8 cellular contexts compared by ENCODE assay signal in the genomic region with DNA sequence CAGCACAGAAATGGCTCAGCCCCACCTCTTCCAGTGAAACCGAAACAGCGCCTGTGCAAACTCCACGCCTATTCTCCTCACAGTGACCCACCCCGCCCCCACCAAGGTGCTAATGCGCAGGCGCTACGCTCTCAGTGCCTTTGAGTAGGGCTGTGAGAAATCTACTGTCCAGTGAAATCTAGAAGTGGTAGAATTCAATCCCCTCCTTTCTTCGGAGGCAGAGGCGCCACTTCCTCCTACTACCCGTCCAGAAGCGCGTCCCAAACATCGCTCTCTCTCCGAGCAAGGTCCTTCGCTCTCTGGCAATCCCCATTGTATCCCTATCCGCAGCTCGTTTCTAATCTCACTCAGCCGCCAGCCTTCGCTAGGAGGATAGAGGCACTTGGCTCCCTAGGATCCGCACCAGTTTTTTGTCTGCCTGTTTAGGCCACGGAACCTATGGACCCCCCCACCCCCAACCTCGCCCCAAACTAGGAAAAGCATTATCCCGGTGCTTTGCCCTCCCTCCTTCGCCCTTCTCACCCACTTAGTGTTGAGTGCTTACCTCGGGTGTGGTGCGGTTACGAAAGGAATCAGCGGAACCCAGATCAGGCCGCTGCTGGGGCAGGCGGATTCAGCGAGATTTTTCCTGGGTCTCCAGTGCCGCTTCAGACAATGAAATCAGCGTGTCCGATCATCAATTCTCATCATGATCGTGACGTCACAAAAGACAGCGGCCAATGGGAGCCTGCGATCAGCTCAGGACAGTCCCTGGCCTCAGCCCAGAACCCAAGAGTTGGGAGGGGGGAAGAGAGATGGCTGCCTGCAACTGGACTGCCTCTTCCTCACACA. TPM values are rescaled to one million over a fixed set of nuclear protein-coding genes. Genes with fewer than 3 reads are reported as not detected.
DNase-seq lines count a peak whose midpoint lies in the region; ATAC-seq and TF ChIP-seq lines count a peak whose summit lies in the region.

A gene with protein sequence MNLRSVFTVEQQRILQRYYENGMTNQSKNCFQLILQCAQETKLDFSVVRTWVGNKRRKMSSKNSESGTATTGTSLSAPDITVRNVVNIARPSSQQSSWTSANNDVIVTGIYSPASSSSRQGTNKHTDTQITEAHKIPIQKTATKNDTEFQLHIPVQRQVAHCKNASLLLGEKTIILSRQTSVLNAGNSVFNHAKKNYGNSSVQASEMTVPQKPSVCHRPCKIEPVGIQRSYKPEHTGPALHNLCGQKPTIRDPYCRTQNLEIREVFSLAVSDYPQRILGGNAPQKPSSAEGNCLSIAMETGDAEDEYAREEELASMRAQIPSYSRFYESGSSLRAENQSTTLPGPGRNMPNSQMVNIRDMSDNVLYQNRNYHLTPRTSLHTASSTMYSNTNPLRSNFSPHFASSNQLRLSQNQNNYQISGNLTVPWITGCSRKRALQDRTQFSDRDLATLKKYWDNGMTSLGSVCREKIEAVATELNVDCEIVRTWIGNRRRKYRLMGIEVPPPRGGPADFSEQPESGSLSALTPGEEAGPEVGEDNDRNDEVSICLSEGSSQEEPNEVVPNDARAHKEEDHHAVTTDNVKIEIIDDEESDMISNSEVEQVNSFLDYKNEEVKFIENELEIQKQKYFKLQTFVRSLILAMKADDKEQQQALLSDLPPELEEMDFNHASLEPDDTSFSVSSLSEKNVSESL (minus strand): TSS at position 656 of the 831 bp plus-strand sequence. CDS start 27,056 bp downstream, outside the sequence.

- no peaks in the 10 kb centered on the region for H3K36me3 ChIP-seq in CD4-positive, CD25-positive, alpha-beta regulatory T cell (ENCODE audit: control insufficient read depth, insufficient read depth, low read length)
- H3K36me3 ChIP-seq in gastroesophageal sphincter (no peaks in the 10 kb centered on the region), stomach smooth muscle (ENCODE audit: control insufficient read depth in 2 of 2, insufficient read depth in 2 of 2, low read length in 2 of 2) (no peaks in the 10 kb centered on the region)

- DNase-seq in CD4-positive, CD25-positive, alpha-beta regulatory T cell, result peak; percentile 10 to 75 (median 28)
- peak; percentile 37 for DNase-seq in GM20000 (ENCODE audit: low spot score)
- peak; percentile 76 for DNase-seq in HT1080 (ENCODE audit: low read depth)
- peak; percentile 30 for DNase-seq in RWPE1 (ENCODE audit: low spot score)
- peak; percentile 63 for DNase-seq in activated naive CD4-positive, alpha-beta T cell treated with Interleukin-2 at 50 U/mL for 16 hours
- peak; percentile 64 for DNase-seq in neural crest cell (ENCODE audit: low read depth, low spot score)

- H3K4me3 ChIP-seq in CD4-positive, CD25-positive, alpha-beta regulatory T cell (ENCODE audit: low read depth, low read length), result peak within 1 kb of the TSS; percentile 65
- H3K4me3 ChIP-seq in gastroesophageal sphincter, result peak within 1 kb of the TSS; percentile 50 to 60
- peak within 1 kb of the TSS; percentile 77 to 84 for H3K4me3 ChIP-seq in stomach smooth muscle (ENCODE audit: low read length in 2 of 2)

- POLR2A ChIA-PET in RWPE1 (lab: Yijun Ruan, JAX; ENCODE audit: low non-redundant PET), result no interaction called here

- H3K4me3 Mint-ChIP-seq in CD4-positive, CD25-positive, alpha-beta regulatory T cell, result peak within 1 kb of the TSS; percentile 70 to 86 (median 84)
- H3K4me3 Mint-ChIP-seq in neural crest cell, result peak within 1 kb of the TSS; percentile 98

- peak within 1 kb of the TSS in 2 of 3 donors; percentile 42 to 79 for H3K27ac Mint-ChIP-seq in CD4-positive, CD25-positive, alpha-beta regulatory T cell
- H3K27ac Mint-ChIP-seq in neural crest cell (ENCODE audit: unreplicated experiment), result peak within 1 kb of the TSS; percentile 99

- no peak within 1 kb of the TSS for H3K27ac ChIP-seq in CD4-positive, CD25-positive, alpha-beta regulatory T cell (ENCODE audit: insufficient read depth, low read length, poor library complexity, severe bottlenecking)
- H3K27ac ChIP-seq in RWPE1 (peak within 1 kb of the TSS; percentile 80), gastroesophageal sphincter (peak within 1 kb of the TSS; percentile 70 to 90 (median 88)), stomach smooth muscle (ENCODE audit: low read length) (peak within 1 kb of the TSS; percentile 87)

- no peaks in the 10 kb centered on the region for H3K9me3 ChIP-seq in CD4-positive, CD25-positive, alpha-beta regulatory T cell (ENCODE audit: control insufficient read depth in 2 of 2, low read length in 2 of 2)
- H3K9me3 ChIP-seq in gastroesophageal sphincter, result no peaks in the 10 kb centered on the region
- no peaks in the 10 kb centered on the region for H3K9me3 ChIP-seq in stomach smooth muscle (ENCODE audit: control insufficient read depth in 2 of 2, low read length in 2 of 2)

- no peak for TF ChIP-seq EP300 in gastroesophageal sphincter (IDR thresholded peaks at IDR 0.05)

- TF ChIP-seq CTCF in GM20000 (IDR thresholded peaks at IDR 0.05; ENCODE audit: extremely low read depth, missing control alignments) (no peak), RWPE1 (conservative IDR thresholded peaks at IDR 0.05; ENCODE audit: low read depth) (no peak), gastroesophageal sphincter (IDR thresholded peaks at IDR 0.05) (no peak), neural crest cell (conservative IDR thresholded peaks at IDR 0.05) (no peak)

- H3K9ac ChIP-seq in stomach smooth muscle (ENCODE audit: low read length in 2 of 2), result peak within 1 kb of the TSS; percentile 86 to 93

- peaks cover 0 to 2% (median 0%) of the 10 kb centered on the region in 7 donors for H3K9me3 Mint-ChIP-seq in CD4-positive, CD25-positive, alpha-beta regulatory T cell
- H3K9me3 Mint-ChIP-seq in neural crest cell, result peaks cover 12% of the 10 kb centered on the region

- TF ChIP-seq POLR2A in gastroesophageal sphincter (IDR thresholded peaks at IDR 0.05), result no peak

- ATAC-seq in CD4-positive, CD25-positive, alpha-beta regulatory T cell (ENCODE audit: low read depth in 2 of 2), result peak; percentile 82 to 85
- peak; percentile 96 for ATAC-seq in gastroesophageal sphincter

- H3K4me1 ChIP-seq in CD4-positive, CD25-positive, alpha-beta regulatory T cell (ENCODE audit: control insufficient read depth, insufficient read depth, low read length, poor library complexity, severe bottlenecking), result no peaks in the 10 kb centered on the region
- H3K4me1 ChIP-seq in gastroesophageal sphincter (peaks cover 0 to 15% (median 0%) of the 10 kb centered on the region in 3 donors), stomach smooth muscle (ENCODE audit: control insufficient read depth, insufficient read depth, low read length) (no peaks in the 10 kb centered on the region)

- no peaks in the 10 kb centered on the region for H3K27me3 Mint-ChIP-seq in CD4-positive, CD25-positive, alpha-beta regulatory T cell
- peaks cover 2% of the 10 kb centered on the region for H3K27me3 Mint-ChIP-seq in neural crest cell (ENCODE audit: low read depth)

- no peaks in the 10 kb centered on the region for H3K27me3 ChIP-seq in CD4-positive, CD25-positive, alpha-beta regulatory T cell (ENCODE audit: control insufficient read depth, insufficient read depth, low read length)
- H3K27me3 ChIP-seq in gastroesophageal sphincter (no peaks in the 10 kb centered on the region), stomach smooth muscle (ENCODE audit: control insufficient read depth in 1 of 2, insufficient read depth in 2 of 2, low read length in 2 of 2) (no peaks in the 10 kb centered on the region)

- 0 to 65% methylated on average over 4 to 6 of the region's 38 CpGs for WGBS in gastroesophageal sphincter (ENCODE audit: low coverage in 1 of 2), 2 donors

- no peaks in the 10 kb centered on the region for H3K4me1 Mint-ChIP-seq in CD4-positive, CD25-positive, alpha-beta regulatory T cell
- peaks cover 15% of the 10 kb centered on the region for H3K4me1 Mint-ChIP-seq in neural crest cell

- CTCF ChIA-PET in RWPE1 (lab: Yijun Ruan, JAX), result no interaction called here

- no peaks in the 10 kb centered on the region for H3K36me3 Mint-ChIP-seq in CD4-positive, CD25-positive, alpha-beta regulatory T cell
- H3K36me3 Mint-ChIP-seq in neural crest cell (ENCODE audit: low read depth), result peaks cover 7% of the 10 kb centered on the region

RNA-seq across cellular contexts. Expression of the gene that starts here (rescaled TPM):
- total RNA-seq in CD4-positive, CD25-positive, alpha-beta regulatory T cell, result 1.5 TPM
- 1 to 10 TPM in 1 of 4 donors, under 1 TPM in 3; 0.10 to 1.1 (median 0.57) TPM for polyA plus RNA-seq in CD4-positive, CD25-positive, alpha-beta regulatory T cell
- 3.2 and 3.8 TPM in 2 replicates for total RNA-seq in HT1080 (2014; rRNA removed; shearing (Covaris generic))
- polyA plus RNA-seq in HT1080 (2015; cell fraction: cytosol; rRNA removed), result 1.6 and 3.1 TPM in 2 replicates
- 3.7 and 4.2 TPM in 2 replicates for polyA plus RNA-seq in HT1080 (2015; cell fraction: nucleus; rRNA removed)
- 10 to 100 TPM in 1 of 4 donors, 1 to 10 TPM in 3; 5.2 to 11.4 (median 5.6) TPM for total RNA-seq in gastroesophageal sphincter
- 8.8 and 10.6 TPM in 2 replicates for total RNA-seq in neural crest cell
